Comparison of ENCODE assay signal across 8 cellular contexts in genomic region chr11:67287355-67288197, GRCh38. TPM values are rescaled to one million over a fixed set of nuclear protein-coding genes. Genes with fewer than 3 reads are reported as not detected.
DNase-seq lines count a peak whose midpoint lies in the region; ATAC-seq and TF ChIP-seq lines count a peak whose summit lies in the region.

No MANE protein-coding gene starts in this region.

- H3K9me3 ChIP-seq in BLaER1 treated with 17β-estradiol and CSF1 and Interleukin-3, amounts not matched to agents 10 nM and 100 nM (replicated peaks in 1 of 11) = peaks cover 0 to 5% (median 0%) of the 10 kb centered on the region in 11 experiments; a peak in 1 of 22 replicates
- no peaks in the 10 kb centered on the region for H3K9me3 ChIP-seq in naive thymus-derived CD4-positive, alpha-beta T cell (ENCODE audit: control insufficient read depth in 2 of 3, low read length in 3 of 3)

- peak overlapping the region; percentile 85 to 100 (median 100) for H3K4me2 ChIP-seq in BLaER1 treated with 17β-estradiol and CSF1 and Interleukin-3, amounts not matched to agents 10 nM and 100 nM

- ATAC-seq in naive thymus-derived CD4-positive, alpha-beta T cell = no peak
- ATAC-seq in HG02870 (IDR thresholded peaks at IDR 0.05; ENCODE audit: unreplicated experiment) (no peak), GM18502 (IDR thresholded peaks at IDR 0.05; ENCODE audit: poor library complexity, unreplicated experiment) (no peak)

- no peaks in the 10 kb centered on the region for H3K27me3 ChIP-seq in BLaER1 treated with 17β-estradiol and CSF1 and Interleukin-3, amounts not matched to agents 10 nM and 100 nM
- H3K27me3 ChIP-seq in naive thymus-derived CD4-positive, alpha-beta T cell (ENCODE audit: control insufficient read depth in 2 of 2, insufficient read depth in 2 of 2, low read length in 2 of 2) = no peaks in the 10 kb centered on the region

- DNase-seq in NB4 (ENCODE audit: low read depth) (peak; percentile 74), chondrocyte (ENCODE audit: low spot score) (no peak), LoVo (ENCODE audit: low spot score) (no peak)
- DNase-seq in naive thymus-derived CD4-positive, alpha-beta T cell = peak in 4 of 9 donors; percentile 55 to 60 (median 58)
- no peak for DNase-seq in stimulated activated CD4-positive, alpha-beta T cell treated with anti-CD3 and anti-CD28 coated beads, Interleukin-4, amount 100 ng/mL, for 24 hours

- peak overlapping the region; percentile 74 for H3K4me3 Mint-ChIP-seq in chondrocyte (ENCODE audit: unreplicated experiment)
- H3K4me3 Mint-ChIP-seq in naive thymus-derived CD4-positive, alpha-beta T cell = peak overlapping the region; percentile 76 to 98 (median 85)

- H3K4me1 ChIP-seq in BLaER1 treated with 17β-estradiol and CSF1 and Interleukin-3, amounts not matched to agents 10 nM and 100 nM = peaks cover 83 to 86% (median 85%) of the 10 kb centered on the region in 10 experiments
- peaks cover 49 to 51% of the 10 kb centered on the region in 2 donors for H3K4me1 ChIP-seq in naive thymus-derived CD4-positive, alpha-beta T cell (ENCODE audit: control insufficient read depth in 2 of 2, insufficient read depth in 2 of 2, low read length in 2 of 2)

- intact Hi-C loops in naive thymus-derived CD4-positive, alpha-beta T cell (cut with micrococcal nuclease) = loop anchor here (1.0 to 5.0 kb wide), 8 partner anchors 10 to 221 kb away; partner anchors contain the start of genes CDK2AP2 (in 1 of the 2), GRK2 (in 1 of the 2) and POLD4 (in 1 of the 2)

- POLR2A ChIA-PET in naive thymus-derived CD4-positive, alpha-beta T cell (lab: Charles Lee) = interaction anchor here (0.6 to 21.3 kb wide), 15 partner anchors 9 to 1789 kb away, joined by 3 to 729 read pairs (median 9); partner anchors contain the start of genes GRK2, MALAT1, POLD4 and PTPRCAP

- TF ChIP-seq POLR2A in NB4 (IDR thresholded peaks at IDR 0.05; ENCODE audit: extremely low read depth, insufficient read length) = no peak

- peaks cover 71 to 82% (median 80%) of the 10 kb centered on the region in 11 experiments for H3K36me3 ChIP-seq in BLaER1 treated with 17β-estradiol and CSF1 and Interleukin-3, amounts not matched to agents 10 nM and 100 nM
- peaks cover 19 to 59% (median 20%) of the 10 kb centered on the region in 3 experiments for H3K36me3 ChIP-seq in naive thymus-derived CD4-positive, alpha-beta T cell (ENCODE audit: control insufficient read depth in 2 of 3, insufficient read depth in 3 of 3, low read length in 3 of 3)

- H3K27ac ChIP-seq in BLaER1 treated with 17β-estradiol and CSF1 and Interleukin-3, amounts not matched to agents 10 nM and 100 nM = peak overlapping the region; percentile 97 to 100 (median 99)
- peak overlapping the region; percentile 81 for H3K27ac ChIP-seq in naive thymus-derived CD4-positive, alpha-beta T cell (ENCODE audit: low read depth, low read length)

- CTCF ChIA-PET in naive thymus-derived CD4-positive, alpha-beta T cell (lab: Charles Lee) = interaction anchor here (0.9 to 3.9 kb wide), 10 partner anchors 8 to 65 kb away, joined by 3 to 24 read pairs (median 6); partner anchors contain the start of genes POLD4 and SSH3

- H3K9ac ChIP-seq in BLaER1 treated with 17β-estradiol and CSF1 and Interleukin-3, amounts not matched to agents 10 nM and 100 nM = peak overlapping the region; percentile 93 to 100 (median 99)

- peaks cover 11 to 30% (median 28%) of the 10 kb centered on the region in 11 experiments; a peak in 21 of 22 replicates for H4K20me1 ChIP-seq in BLaER1 treated with 17β-estradiol and CSF1 and Interleukin-3, amounts not matched to agents 10 nM and 100 nM

- no peaks in the 10 kb centered on the region for H3K9me3 Mint-ChIP-seq in chondrocyte (ENCODE audit: low read depth)
- H3K9me3 Mint-ChIP-seq in naive thymus-derived CD4-positive, alpha-beta T cell = peaks cover 0 to 4% (median 0%) of the 10 kb centered on the region in 11 donors

- no peak for TF ChIP-seq CTCF in NB4 (IDR thresholded peaks at IDR 0.05; ENCODE audit: low read depth, low read length)
- no peak for TF ChIP-seq CTCF in chondrocyte (IDR thresholded peaks at IDR 0.05)

- peak overlapping the region; percentile 95 for H3K27ac Mint-ChIP-seq in chondrocyte (ENCODE audit: unreplicated experiment)
- peak overlapping the region; percentile 95 to 99 (median 97) for H3K27ac Mint-ChIP-seq in naive thymus-derived CD4-positive, alpha-beta T cell

- H3K27me3 Mint-ChIP-seq in chondrocyte (ENCODE audit: low read depth) = no peaks in the 10 kb centered on the region
- H3K27me3 Mint-ChIP-seq in naive thymus-derived CD4-positive, alpha-beta T cell = peaks cover 0 to 2% (median 0%) of the 10 kb centered on the region in 5 donors

- peak overlapping the region; percentile 38 to 86 (median 76); a peak in 15 of 20 replicates for H3K4me3 ChIP-seq in BLaER1 treated with 17β-estradiol and CSF1 and Interleukin-3, amounts not matched to agents 10 nM and 100 nM
- peak overlapping the region; percentile 52 for H3K4me3 ChIP-seq in NB4 (ENCODE audit: low read depth, low read length)
- H3K4me3 ChIP-seq in naive thymus-derived CD4-positive, alpha-beta T cell (ENCODE audit: low read length) = peak overlapping the region; percentile 95

- peaks cover under 1% of the 10 kb centered on the region for H3K36me3 Mint-ChIP-seq in chondrocyte (ENCODE audit: low read depth)
- peaks cover 0 to 31% (median 8%) of the 10 kb centered on the region in 5 donors for H3K36me3 Mint-ChIP-seq in naive thymus-derived CD4-positive, alpha-beta T cell

- peaks cover 28% of the 10 kb centered on the region for H3K4me1 Mint-ChIP-seq in chondrocyte (ENCODE audit: low read depth)
- H3K4me1 Mint-ChIP-seq in naive thymus-derived CD4-positive, alpha-beta T cell = peaks cover 21 to 74% (median 51%) of the 10 kb centered on the region in 7 donors

RNA-seq across cellular contexts. Expression of gene ANKRD13D, which starts 1.5 kb away (rescaled TPM):
- 40.0 to 51.8 TPM (median 47.8 TPM) in 3 replicates for total RNA-seq in chondrocyte
- total RNA-seq in naive thymus-derived CD4-positive, alpha-beta T cell = 100 to 1,000 TPM; 161 to 286 (median 191) TPM
- polyA plus RNA-seq in naive thymus-derived CD4-positive, alpha-beta T cell = 10 to 100 TPM in 1 of 2 donors, 1 to 10 TPM in 1; 6.3 to 19.5 TPM

RNA-seq across cellular contexts. Expression of gene SSH3, which starts 15.8 kb away (rescaled TPM):
- 19.8 to 30.0 TPM (median 28.4 TPM) in 3 replicates for total RNA-seq in chondrocyte
- total RNA-seq in naive thymus-derived CD4-positive, alpha-beta T cell = 10 to 100 TPM in 4 of 5 experiments, 1 to 10 TPM in 1; 8.8 to 23.8 (median 15.0) TPM
- 1 to 10 TPM; 1.1 to 4.9 TPM for polyA plus RNA-seq in naive thymus-derived CD4-positive, alpha-beta T cell

RNA-seq across cellular contexts. Expression of gene GRK2, which starts 21.3 kb away (rescaled TPM):
- 34.0 to 38.3 TPM (median 36.1 TPM) in 3 replicates for total RNA-seq in chondrocyte
- total RNA-seq in naive thymus-derived CD4-positive, alpha-beta T cell = 100 to 1,000 TPM; 305 to 399 (median 322) TPM
- polyA plus RNA-seq in naive thymus-derived CD4-positive, alpha-beta T cell = 10 to 100 TPM; 18.5 to 38.0 TPM
